8 cellular contexts compared by ENCODE assay signal in the genomic region with DNA sequence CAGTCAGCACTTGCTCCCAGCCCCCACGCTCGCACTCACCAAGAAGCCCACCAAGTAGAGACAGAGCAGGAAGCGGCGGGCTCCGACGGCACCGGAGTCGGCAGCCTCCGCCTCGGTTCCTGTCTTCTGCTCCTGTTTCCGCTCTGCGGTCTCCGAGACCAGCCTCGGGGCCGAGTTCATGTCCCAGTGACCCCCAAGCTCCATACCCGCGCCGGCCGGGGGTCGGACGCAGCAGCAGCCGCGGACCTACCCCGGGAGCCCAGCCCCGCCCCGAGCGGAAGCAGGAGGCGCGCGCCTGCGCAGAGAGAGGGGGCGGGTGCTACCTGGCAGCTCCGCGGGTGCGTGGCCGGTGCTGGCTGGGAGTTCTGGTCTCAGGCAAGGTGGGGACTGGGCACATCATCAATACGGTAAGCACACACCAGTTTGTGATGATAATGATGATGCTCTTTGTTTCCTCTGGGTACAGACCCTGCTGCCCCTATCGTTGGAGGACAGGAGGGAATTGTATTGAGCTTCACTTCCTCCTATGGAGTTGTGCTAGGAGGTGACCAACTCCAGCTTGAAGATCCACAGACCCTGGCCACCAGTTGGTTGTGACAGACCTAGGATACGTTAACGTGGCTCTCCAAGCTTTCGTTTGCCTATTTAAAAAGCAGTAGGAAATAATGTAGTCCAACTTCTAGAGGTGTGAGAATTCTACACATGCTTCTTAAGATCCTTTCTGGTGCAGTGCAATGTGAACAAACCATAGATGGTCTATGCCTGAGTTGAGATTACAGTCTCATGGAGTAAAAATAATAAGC. TPM values are rescaled to one million over a fixed set of nuclear protein-coding genes. Genes with fewer than 3 reads are reported as not detected.
DNase-seq lines count a peak whose midpoint lies in the region; ATAC-seq, FAIRE-seq and TF ChIP-seq lines count a peak whose summit lies in the region.

No MANE protein-coding gene starts in this region.

- no peaks in the 10 kb centered on the region for H3K27me3 ChIP-seq in CD4-positive, alpha-beta memory T cell (ENCODE audit: insufficient read depth, low read length)
- no peaks in the 10 kb centered on the region for H3K27me3 ChIP-seq in endothelial cell of umbilical vein (ENCODE audit: control insufficient read depth in 2 of 2, insufficient read depth in 2 of 2, low read length in 2 of 2)

- H3K4me3 Mint-ChIP-seq in CD4-positive, alpha-beta memory T cell: peak overlapping the region; percentile 96 to 98 (median 98)
- H3K4me3 Mint-ChIP-seq in activated CD8-positive, alpha-beta memory T cell treated with anti-CD3 and anti-CD28 coated beads, Interleukin-2, amount 10 ng/mL, durations not matched to agents 7 days and 5 days: peak overlapping the region; percentile 92

- intact Hi-C loops in CD4-positive, alpha-beta memory T cell (cut with micrococcal nuclease): loop anchor here (5.0 kb wide), 1 partner anchor 65 kb away; no protein-coding TSS in a partner anchor
- intact Hi-C loops in endothelial cell of umbilical vein (cut with micrococcal nuclease): no loop called here

- H2AFZ ChIP-seq in endothelial cell of umbilical vein (ENCODE audit: low read depth, low read length): peak overlapping the region; percentile 100

- peak; percentile 28 for FAIRE-seq in endothelial cell of umbilical vein (lab: Jason Lieb, UNC)

- BruUV-seq in endothelial cell of umbilical vein (replicated peaks; lab: Mats Ljungman, UMichigan): no TSS peak

- H3K9me3 Mint-ChIP-seq in CD4-positive, alpha-beta memory T cell: peaks cover 0 to 1% (median 0%) of the 10 kb centered on the region in 8 donors
- no peaks in the 10 kb centered on the region for H3K9me3 Mint-ChIP-seq in activated CD8-positive, alpha-beta memory T cell treated with anti-CD3 and anti-CD28 coated beads, Interleukin-2, amount 10 ng/mL, durations not matched to agents 7 days and 5 days (ENCODE audit: low read depth)

- peaks cover 0 to 3% of the 10 kb centered on the region in 2 donors for H3K27me3 Mint-ChIP-seq in CD4-positive, alpha-beta memory T cell
- no peaks in the 10 kb centered on the region for H3K27me3 Mint-ChIP-seq in activated CD8-positive, alpha-beta memory T cell treated with anti-CD3 and anti-CD28 coated beads, Interleukin-2, amount 10 ng/mL, durations not matched to agents 7 days and 5 days

- peaks cover 35% of the 10 kb centered on the region for H3K4me1 ChIP-seq in CD4-positive, alpha-beta memory T cell (ENCODE audit: insufficient read depth, low read length)
- peaks cover 11% of the 10 kb centered on the region for H3K4me1 ChIP-seq in endothelial cell of umbilical vein (ENCODE audit: control insufficient read depth, extremely low read depth, insufficient read depth, low read length)

- H4K20me1 ChIP-seq in endothelial cell of umbilical vein (replicated peaks; ENCODE audit: control insufficient read depth, extremely low read depth, insufficient read depth, low read length): no peaks in the 10 kb centered on the region

- TF ChIP-seq CTCF in endothelial cell of umbilical vein (IDR thresholded peaks at IDR 0.05; ENCODE audit: extremely low read depth in 1 of 2, insufficient read depth in 1 of 2, low read depth in 1 of 2, low read length in 2 of 2): peak in 1 of 2 donors; percentile 3

- CTCF ChIA-PET in CD4-positive, alpha-beta memory T cell (lab: Charles Lee; ENCODE audit: partially characterized antibody): interaction anchor here (1.5 to 7.1 kb wide), 2 partner anchors 16 to 70 kb away, joined by 6 to 79 read pairs; no protein-coding TSS in a partner anchor
- CTCF ChIA-PET in activated CD8-positive, alpha-beta memory T cell treated with anti-CD3 and anti-CD28 coated beads, Interleukin-2, amount 10 ng/mL, durations not matched to agents 7 days and 5 days (lab: Charles Lee): interaction anchor here (1.0 to 5.6 kb wide), 5 partner anchors 12 to 496 kb away, joined by 3 to 47 read pairs (median 3); no protein-coding TSS in a partner anchor
- CTCF ChIA-PET in endothelial cell of umbilical vein (lab: Charles Lee): interaction anchor here (0.9 to 6.8 kb wide), 2 partner anchors 17 to 69 kb away, joined by 4 to 70 read pairs; no protein-coding TSS in a partner anchor

- DNase-seq in CD4-positive, alpha-beta memory T cell: peak; percentile 80 to 84 (median 82)
- peak; percentile 58 for DNase-seq in GM19240 (ENCODE audit: insufficient read length, low spot score)
- DNase-seq in NCI-H82 treated with DMSO at 0.1 percent for 48 hours (lab: John Stamatoyannopoulos, UW; ENCODE audit: unreplicated experiment): peak; percentile 46
- DNase-seq in activated CD8-positive, alpha-beta memory T cell treated with anti-CD3 and anti-CD28 coated beads, Interleukin-2, amount 10 ng/mL, durations not matched to agents 7 days and 5 days: peak; percentile 86
- DNase-seq in endothelial cell of umbilical vein (ENCODE audit: low read depth, low spot score): peak; percentile 76
- peak; percentile 75 for DNase-seq in midbrain (lab: John Stamatoyannopoulos, UW)
- DNase-seq in stimulated activated CD8-positive, alpha-beta memory T cell treated with anti-CD3 and anti-CD28 coated beads, Interleukin-2, amount 100 ng/mL, for 1 hour (ENCODE audit: low read depth in 2 of 2): peak; percentile 65 to 77

- peak; percentile 96 for ATAC-seq in HG03439 (IDR thresholded peaks at IDR 0.05; ENCODE audit: unreplicated experiment)
- peak; percentile 98 for ATAC-seq in activated CD8-positive, alpha-beta memory T cell treated with anti-CD3 and anti-CD28 coated beads, Interleukin-2, amount 10 ng/mL, durations not matched to agents 7 days and 5 days

- H3K36me3 ChIP-seq in CD4-positive, alpha-beta memory T cell (ENCODE audit: insufficient read depth, low read length): peaks cover 4% of the 10 kb centered on the region
- no peaks in the 10 kb centered on the region for H3K36me3 ChIP-seq in endothelial cell of umbilical vein (ENCODE audit: control insufficient read depth in 2 of 2, extremely low read depth in 1 of 2, insufficient read depth in 2 of 2, low read length in 2 of 2)

- peak overlapping the region; percentile 55 for H3K27ac ChIP-seq in CD4-positive, alpha-beta memory T cell (ENCODE audit: low read depth, low read length)
- H3K27ac ChIP-seq in endothelial cell of umbilical vein (ENCODE audit: insufficient read depth, low read depth, low read length): no peak overlapping the region

- H3K4me2 ChIP-seq in endothelial cell of umbilical vein (ENCODE audit: insufficient read depth, low read length): peak overlapping the region; percentile 99

- peaks cover 29 to 49% (median 38%) of the 10 kb centered on the region in 4 donors for H3K4me1 Mint-ChIP-seq in CD4-positive, alpha-beta memory T cell
- H3K4me1 Mint-ChIP-seq in activated CD8-positive, alpha-beta memory T cell treated with anti-CD3 and anti-CD28 coated beads, Interleukin-2, amount 10 ng/mL, durations not matched to agents 7 days and 5 days: peaks cover 29% of the 10 kb centered on the region

- peaks cover 8 to 11% of the 10 kb centered on the region in 2 donors for H3K36me3 Mint-ChIP-seq in CD4-positive, alpha-beta memory T cell
- peaks cover 3% of the 10 kb centered on the region for H3K36me3 Mint-ChIP-seq in activated CD8-positive, alpha-beta memory T cell treated with anti-CD3 and anti-CD28 coated beads, Interleukin-2, amount 10 ng/mL, durations not matched to agents 7 days and 5 days

- no peaks in the 10 kb centered on the region for H3K9me3 ChIP-seq in CD4-positive, alpha-beta memory T cell (ENCODE audit: control insufficient read depth in 1 of 2, low read length in 2 of 2)
- no peaks in the 10 kb centered on the region for H3K9me3 ChIP-seq in endothelial cell of umbilical vein (replicated peaks; ENCODE audit: control insufficient read depth, insufficient read depth, low read length)

- H3K9ac ChIP-seq in endothelial cell of umbilical vein (replicated peaks; ENCODE audit: extremely low read depth, insufficient read depth, low read length): peak overlapping the region; percentile 54

- TF ChIP-seq POLR2A in endothelial cell of umbilical vein (IDR thresholded peaks at IDR 0.05; ENCODE audit: low read depth, low read length): peak; percentile 84

- peak overlapping the region; percentile 63 to 87 for H3K4me3 ChIP-seq in CD4-positive, alpha-beta memory T cell (ENCODE audit: low read length in 2 of 2)
- H3K4me3 ChIP-seq in endothelial cell of umbilical vein (replicated peaks in 1 of 3; ENCODE audit: insufficient read depth in 1 of 3, low read depth in 1 of 3, low read length in 3 of 3): peak overlapping the region; percentile 29 to 89 (median 85)

- peak overlapping the region; percentile 73 to 95 (median 92) for H3K27ac Mint-ChIP-seq in CD4-positive, alpha-beta memory T cell
- H3K27ac Mint-ChIP-seq in activated CD8-positive, alpha-beta memory T cell treated with anti-CD3 and anti-CD28 coated beads, Interleukin-2, amount 10 ng/mL, durations not matched to agents 7 days and 5 days: peak overlapping the region; percentile 89

- no peaks in the 10 kb centered on the region for H3K9me1 ChIP-seq in endothelial cell of umbilical vein (replicated peaks; ENCODE audit: control insufficient read depth, extremely low read depth, insufficient read depth, low read length)

- dilution Hi-C loops in endothelial cell of umbilical vein (cut with MboI; ENCODE audit: extremely low pct_ligation_motif_present, low sequenced_read_pairs): no loop called here

- H3K79me2 ChIP-seq in endothelial cell of umbilical vein (ENCODE audit: control insufficient read depth, insufficient read depth, low read length): peaks cover 3% of the 10 kb centered on the region

- POLR2A ChIA-PET in CD4-positive, alpha-beta memory T cell (lab: Charles Lee; ENCODE audit: partially characterized antibody): interaction anchor here (1.1 to 2.3 kb wide), 4 partner anchors 11 to 369 kb away, joined by 3 to 7 read pairs (median 4); no protein-coding TSS in a partner anchor
- POLR2A ChIA-PET in endothelial cell of umbilical vein (lab: Charles Lee): no interaction called here

TF ChIP-seq in endothelial cell of umbilical vein, 7 proteins besides CTCF, POLR2A, EP300 and RAD21:
- TF ChIP-seq FOS (IDR thresholded peaks at IDR 0.05; ENCODE audit: borderline replicate concordance, insufficient read depth, low read length) (no peak), POLR2AphosphoS5 (IDR thresholded peaks at IDR 0.05; ENCODE audit: insufficient read depth, low read depth, low read length) (peak; percentile 82)

RNA-seq across cellular contexts. Expression of a gene that starts 25.0 kb away (rescaled TPM):
- 1 to 10 TPM; 3.9 to 4.0 TPM for total RNA-seq in CD4-positive, alpha-beta memory T cell
- 1 to 10 TPM; 6.2 to 6.4 TPM for polyA plus RNA-seq in CD4-positive, alpha-beta memory T cell
- total RNA-seq in activated CD8-positive, alpha-beta memory T cell treated with anti-CD3 and anti-CD28 coated beads, Interleukin-2, amount 10 ng/mL, durations not matched to agents 7 days and 5 days: 1 to 10 TPM; 3.7 to 4.4 TPM
- total RNA-seq in endothelial cell of umbilical vein: 0.81 and 0.95 TPM in 2 replicates
- 0.69 and 1.1 TPM in 2 replicates for polyA plus RNA-seq in endothelial cell of umbilical vein
- 0.75 and 0.94 TPM in 2 replicates for polyA plus RNA-seq in endothelial cell of umbilical vein (2011; cell fraction: cytosol; rRNA removed)
- 0.94 and 1.3 TPM in 2 replicates for polyA plus RNA-seq in endothelial cell of umbilical vein (2011; cell fraction: nucleus; rRNA removed)
- polyA plus RNA-seq in endothelial cell of umbilical vein (2012): 3.8 and 4.9 TPM in 2 replicates
- polyA minus RNA-seq in endothelial cell of umbilical vein: 1.3 and 2.2 TPM in 2 replicates
- polyA minus RNA-seq in endothelial cell of umbilical vein (2011; cell fraction: cytosol; rRNA and poly(A)+ RNA removed): 1.8 TPM
- polyA minus RNA-seq in endothelial cell of umbilical vein (2011; cell fraction: nucleus; rRNA and poly(A)+ RNA removed): 2.1 and 2.7 TPM in 2 replicates
